In genomic region chr15:92163641-92164040, GRCh38 we compare ENCODE assay signal across 1 cellular context.
TF ChIP-seq lines count a peak whose summit lies in the region.

No MANE protein-coding gene starts in this region.

TF ChIP-seq in H1, 55 proteins besides CTCF, POLR2A, EP300 and RAD21:
- TF ChIP-seq USF2 (IDR thresholded peaks at IDR 0.05; ENCODE audit: low read length) (no peak), CTBP2 (IDR thresholded peaks at IDR 0.05; ENCODE audit: borderline replicate concordance, insufficient read depth, insufficient read length, low read length) (no peak), FOSL1 (IDR thresholded peaks at IDR 0.05; ENCODE audit: insufficient read depth, low read depth, low read length) (no peak), EZH2 (IDR thresholded peaks at IDR 0.05; ENCODE audit: low read depth, low read length, severe bottlenecking) (no peak), SAP30 (IDR thresholded peaks at IDR 0.05; ENCODE audit: insufficient read depth, insufficient replicate concordance, low read length) (no peak), SUZ12 (IDR thresholded peaks at IDR 0.05; ENCODE audit: low read length) (no peak), ASH2L (IDR thresholded peaks at IDR 0.05; ENCODE audit: low read length) (no peak), SIN3A (conservative IDR thresholded peaks at IDR 0.05 in 1 of 2, IDR thresholded peaks at IDR 0.05 in 1 of 2; ENCODE audit: low read depth in 1 of 2, low read length in 2 of 2) (no peak), TCF12 (IDR thresholded peaks at IDR 0.05; ENCODE audit: low read depth, low read length) (no peak), CBX8 (IDR thresholded peaks at IDR 0.05; ENCODE audit: borderline replicate concordance, low read depth, low read length) (no peak), ATF3 (IDR thresholded peaks at IDR 0.05; ENCODE audit: insufficient read depth, low read depth, low read length) (no peak), CBX5 (IDR thresholded peaks at IDR 0.05; ENCODE audit: low read depth, low read length) (no peak), SIX5 (IDR thresholded peaks at IDR 0.05; ENCODE audit: low read depth, low read length) (no peak), RFX5 (IDR thresholded peaks at IDR 0.05; ENCODE audit: borderline replicate concordance, low read depth, low read length) (no peak), CHD2 (IDR thresholded peaks at IDR 0.05; ENCODE audit: low read length) (no peak), SP2 (IDR thresholded peaks at IDR 0.05; ENCODE audit: low read length) (no peak)
